In genomic region chr1:23452011-23452411, GRCh38 we compare ENCODE assay signal across 8 cellular contexts. TPM values are rescaled to one million over a fixed set of nuclear protein-coding genes. Genes with fewer than 3 reads are reported as not detected.
A peak's percentile ranks its signal among the peaks of the same experiment; 100 is the strongest.
DNase-seq lines count a peak whose midpoint lies in the region; ATAC-seq lines count a peak whose summit lies in the region.

No MANE protein-coding gene starts in this region.

- peaks cover 10% of the 10 kb centered on the region for H3K4me1 ChIP-seq in Karpas-422 (ENCODE audit: low read length)

- peaks cover 22 to 42% of the 10 kb centered on the region in 2 donors for H3K27me3 Mint-ChIP-seq in effector memory CD8-positive, alpha-beta T cell

- H4K20me1 ChIP-seq in Karpas-422 (ENCODE audit: insufficient read depth, low read depth, low read length) = no peaks in the 10 kb centered on the region

- peak; percentile 52 for DNase-seq in NCI-H1436 (lab: John Stamatoyannopoulos, UW)
- DNase-seq in NCI-H1436 treated with DMSO at 0.1 percent for 48 hours (lab: John Stamatoyannopoulos, UW) = no peak
- peak; percentile 70 for DNase-seq in RPMI8226
- DNase-seq in effector memory CD8-positive, alpha-beta T cell = peak; percentile 50 to 67 (median 65)
- DNase-seq in sciatic nerve (ENCODE audit: low spot score) = no peak
- DNase-seq in Karpas-422 = no peak

- H3K36me3 Mint-ChIP-seq in effector memory CD8-positive, alpha-beta T cell (ENCODE audit: insufficient read depth) = no peaks in the 10 kb centered on the region

- intact Hi-C loops in sciatic nerve (cut with DNase I) = no loop called here

- H3K4me3 ChIP-seq in Karpas-422 (ENCODE audit: low read length) = no peak overlapping the region

- H3K9me3 ChIP-seq in Karpas-422 (ENCODE audit: low read length) = no peaks in the 10 kb centered on the region

- H3K4me3 Mint-ChIP-seq in effector memory CD8-positive, alpha-beta T cell = peak overlapping the region; percentile 32

- H3K79me2 ChIP-seq in Karpas-422 (ENCODE audit: low read length) = no peaks in the 10 kb centered on the region

- H3K9ac ChIP-seq in Karpas-422 (ENCODE audit: low read length) = no peak overlapping the region

- H3K27me3 ChIP-seq in Karpas-422 (ENCODE audit: low read length) = no peaks in the 10 kb centered on the region; the same call in 1 of the 2 replicates

- H2AFZ ChIP-seq in Karpas-422 (ENCODE audit: low read length) = no peak overlapping the region

- no peaks in the 10 kb centered on the region for H3K9me2 ChIP-seq in Karpas-422 (replicated peaks; ENCODE audit: insufficient read depth, low read length)

- peaks cover 18 to 32% of the 10 kb centered on the region in 2 donors for H3K4me1 Mint-ChIP-seq in effector memory CD8-positive, alpha-beta T cell (ENCODE audit: low read depth in 2 of 2)

- ATAC-seq in effector memory CD8-positive, alpha-beta T cell (replicated peaks) = peak; percentile 98
- ATAC-seq in sciatic nerve = peak; percentile 9
- ATAC-seq in GM19397 (IDR thresholded peaks at IDR 0.05; ENCODE audit: unreplicated experiment) = no peak
- no peak for ATAC-seq in GM21515 (IDR thresholded peaks at IDR 0.05; ENCODE audit: unreplicated experiment)

- H3K9me3 Mint-ChIP-seq in effector memory CD8-positive, alpha-beta T cell = no peaks in the 10 kb centered on the region

- no peaks in the 10 kb centered on the region for H3K36me3 ChIP-seq in Karpas-422 (ENCODE audit: insufficient read depth, low read length)

- H3K27ac Mint-ChIP-seq in effector memory CD8-positive, alpha-beta T cell = peak overlapping the region in 1 of 2 donors; percentile 3

- no peak overlapping the region for H3K27ac ChIP-seq in Karpas-422 (ENCODE audit: low read length)

- no peak overlapping the region for H3K4me2 ChIP-seq in Karpas-422 (ENCODE audit: low read depth, low read length, poor library complexity, severe bottlenecking)

RNA-seq across cellular contexts. Expression of gene TCEA3, which starts 27.5 kb away (rescaled TPM):
- total RNA-seq in sciatic nerve = 48.4 TPM
- not detected in 2 replicates for total RNA-seq in Karpas-422 (2014; rRNA removed; shearing (Covaris generic); ENCODE audit: low replicate concordance)

RNA-seq across cellular contexts. Expression of gene ASAP3, which starts 32.0 kb away (rescaled TPM):
- total RNA-seq in sciatic nerve = 109 TPM
- 0.60 and 0.61 TPM in 2 replicates for total RNA-seq in Karpas-422 (2014; rRNA removed; shearing (Covaris generic); ENCODE audit: low replicate concordance)

Comparison
In these comparisons a context has a peak if more than half of its experiments do, and no peak if none do; other contexts are left out.
1. DNase-seq: peak in NCI-H1436 (single experiment), RPMI8226 (single experiment) and effector memory CD8-positive, alpha-beta T cell (3 of 3); none in NCI-H1436 treated with DMSO at 0.1 percent for 48 hours (single experiment), sciatic nerve (single experiment) and Karpas-422 (single experiment).
2. ATAC-seq: peak in effector memory CD8-positive, alpha-beta T cell (single experiment) and sciatic nerve (single experiment); none in GM19397 (single experiment) and GM21515 (single experiment).
3. RNA of gene TCEA3, which starts 27.5 kb away (total RNA-seq): 48.4 TPM in sciatic nerve (single experiment); not detected in Karpas-422; every median in the first group is over 10 times any median in the second.
4. RNA of gene ASAP3, which starts 32.0 kb away (total RNA-seq): 109 TPM in sciatic nerve (single experiment); 0.60 to 0.61 TPM in Karpas-422; every median in the first group is over 10 times any median in the second.